Comparison of ENCODE assay signal across 22 cellular contexts in genomic region chr18:5415665-5416064, GRCh38.
A peak's percentile ranks its signal among the peaks of the same experiment; 100 is the strongest.
DNase-seq lines count a peak whose midpoint lies in the region; TF ChIP-seq lines count a peak whose summit lies in the region.
"Had no signal": no experiment of that assay in that cellular context is flagged by ENCODE, and none has a peak within 500 bp of the region (broad histone marks: within the 10 kb centered on the region; RNA-seq: fewer than 3 reads in every experiment).

No MANE protein-coding gene starts in this region.

- H3K4me3 Mint-ChIP-seq in nephron progenitor cell, result no peak overlapping the region
- H3K4me3 Mint-ChIP-seq: CD4-positive, CD25-positive, alpha-beta regulatory T cell had no signal

- H3K27ac Mint-ChIP-seq in nephron progenitor cell, result peak overlapping the region; percentile 56
- H3K27ac Mint-ChIP-seq: CD4-positive, CD25-positive, alpha-beta regulatory T cell; IgD-negative memory B cell had no signal

- H3K9me3 Mint-ChIP-seq in nephron progenitor cell, result no peaks in the 10 kb centered on the region
- H3K9me3 Mint-ChIP-seq: CD4-positive, CD25-positive, alpha-beta regulatory T cell; IgD-negative memory B cell had no signal

- no peaks in the 10 kb centered on the region for H3K4me1 ChIP-seq in ascending aorta
- H3K4me1 ChIP-seq: BLaER1, HAP-1, SJCRH30 had no signal

- no peaks in the 10 kb centered on the region for H3K9me3 ChIP-seq in ascending aorta
- H3K9me3 ChIP-seq: BLaER1, HAP-1, SJCRH30 had no signal

- H3K27me3 ChIP-seq in ascending aorta, result no peaks in the 10 kb centered on the region
- H3K27me3 ChIP-seq: BLaER1, SJCRH30 had no signal

- H3K27ac ChIP-seq in angular gyrus (ENCODE audit: low read depth, low read length), result peak overlapping the region; percentile 82
- peak overlapping the region; percentile 88 for H3K27ac ChIP-seq in temporal lobe (ENCODE audit: low read depth, low read length)
- no peak overlapping the region for H3K27ac ChIP-seq in ascending aorta
- H3K27ac ChIP-seq: BLaER1, HL-60, KMS-11, PC-9, SJCRH30 had no signal

- intact Hi-C loops in ascending aorta (cut with DNase I), result no loop called here

- POLR2A ChIA-PET in HEK293T (lab: Yijun Ruan, JAX), result no interaction called here

- no peaks in the 10 kb centered on the region for H3K27me3 Mint-ChIP-seq in nephron progenitor cell (ENCODE audit: low read depth, poor library complexity)

- peaks cover 39% of the 10 kb centered on the region for H3K4me1 Mint-ChIP-seq in nephron progenitor cell
- H3K4me1 Mint-ChIP-seq: CD4-positive, CD25-positive, alpha-beta regulatory T cell had no signal

- CTCF ChIA-PET in HEK293T (lab: Yijun Ruan, JAX), result no interaction called here

- TF ChIP-seq CTCF in nephron progenitor cell (IDR thresholded peaks at IDR 0.05) (no peak), ascending aorta (IDR thresholded peaks at IDR 0.05) (no peak)

- no peaks in the 10 kb centered on the region for H3K36me3 ChIP-seq in ascending aorta
- H3K36me3 ChIP-seq: BLaER1, HAP-1, SJCRH30 had no signal

- no peaks in the 10 kb centered on the region for H3K36me3 Mint-ChIP-seq in nephron progenitor cell (ENCODE audit: low read depth)
- H3K36me3 Mint-ChIP-seq: CD4-positive, CD25-positive, alpha-beta regulatory T cell; IgD-negative memory B cell had no signal

- peak; percentile 48 for DNase-seq in cerebellar cortex (ENCODE audit: low spot score)
- no peak for DNase-seq in nephron progenitor cell
- no peak for DNase-seq in ascending aorta (ENCODE audit: low spot score in 2 of 2)
- no peak for DNase-seq in central memory CD4-positive, alpha-beta T cell
- DNase-seq in HEK293T (ENCODE audit: extremely low spot score), result no peak
- DNase-seq: CD4-positive, CD25-positive, alpha-beta regulatory T cell; GOT3; NCI-H1048; NCI-H1417; NCI-H1694; NCI-H2029 treated with DMSO at 0.1 percent for 48 hours; NCI-H446 treated with DMSO at 0.1 percent for 48 hours; NCI-H526 treated with DMSO at 0.1 percent for 48 hours; PC-9; SJCRH30 had no signal

- no peak overlapping the region for H3K4me3 ChIP-seq in ascending aorta
- H3K4me3 ChIP-seq: BLaER1, HAP-1, PC-9, SJCRH30 had no signal

TF ChIP-seq in HEK293T, 16 proteins besides CTCF, POLR2A, EP300 and RAD21:
- no peak for TF ChIP-seq FOXA1 (IDR thresholded peaks at IDR 0.05)
- TF ChIP-seq ELF4 (IDR thresholded peaks at IDR 0.05), result no peak
- no peak for TF ChIP-seq HDGF (IDR thresholded peaks at IDR 0.05; ENCODE audit: borderline replicate concordance)
- TF ChIP-seq SUZ12 (IDR thresholded peaks at IDR 0.05), result no peak
- no peak for TF ChIP-seq TARDBP (IDR thresholded peaks at IDR 0.05)
- no peak for TF ChIP-seq NFRKB (IDR thresholded peaks at IDR 0.05)
- TF ChIP-seq, protein P1, sequence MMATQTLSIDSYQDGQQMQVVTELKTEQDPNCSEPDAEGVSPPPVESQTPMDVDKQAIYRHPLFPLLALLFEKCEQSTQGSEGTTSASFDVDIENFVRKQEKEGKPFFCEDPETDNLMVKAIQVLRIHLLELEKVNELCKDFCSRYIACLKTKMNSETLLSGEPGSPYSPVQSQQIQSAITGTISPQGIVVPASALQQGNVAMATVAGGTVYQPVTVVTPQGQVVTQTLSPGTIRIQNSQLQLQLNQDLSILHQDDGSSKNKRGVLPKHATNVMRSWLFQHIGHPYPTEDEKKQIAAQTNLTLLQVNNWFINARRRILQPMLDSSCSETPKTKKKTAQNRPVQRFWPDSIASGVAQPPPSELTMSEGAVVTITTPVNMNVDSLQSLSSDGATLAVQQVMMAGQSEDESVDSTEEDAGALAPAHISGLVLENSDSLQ (IDR thresholded peaks at IDR 0.05), result no peak
- no peak for TF ChIP-seq LEF1 (IDR thresholded peaks at IDR 0.05; ENCODE audit: borderline replicate concordance)
- no peak for TF ChIP-seq ARNT (IDR thresholded peaks at IDR 0.05)
- no peak for TF ChIP-seq L3MBTL2 (conservative IDR thresholded peaks at IDR 0.05)
- no peak for TF ChIP-seq FOXK2 (IDR thresholded peaks at IDR 0.05)
- TF ChIP-seq FOXM1 (IDR thresholded peaks at IDR 0.05; ENCODE audit: borderline replicate concordance), result no peak
- no peak for TF ChIP-seq ZNF384 (IDR thresholded peaks at IDR 0.05)
- no peak for TF ChIP-seq SP1 (IDR thresholded peaks at IDR 0.05)
- TF ChIP-seq BHLHE40 (IDR thresholded peaks at IDR 0.05; ENCODE audit: borderline replicate concordance), result no peak
- no peak for TF ChIP-seq CTBP1 (IDR thresholded peaks at IDR 0.05; ENCODE audit: borderline replicate concordance)
TF ChIP-seq in HEK293T: peak in this region for 0.

Comparison
In these comparisons a context has a peak if more than half of its experiments do, and no peak if none do; other contexts are left out.
1. H3K27ac ChIP-seq: peak in angular gyrus (single experiment) and temporal lobe (single experiment); none in ascending aorta (0 of 2).